ENCODE assay signal across 1 cellular context in the genomic region with DNA sequence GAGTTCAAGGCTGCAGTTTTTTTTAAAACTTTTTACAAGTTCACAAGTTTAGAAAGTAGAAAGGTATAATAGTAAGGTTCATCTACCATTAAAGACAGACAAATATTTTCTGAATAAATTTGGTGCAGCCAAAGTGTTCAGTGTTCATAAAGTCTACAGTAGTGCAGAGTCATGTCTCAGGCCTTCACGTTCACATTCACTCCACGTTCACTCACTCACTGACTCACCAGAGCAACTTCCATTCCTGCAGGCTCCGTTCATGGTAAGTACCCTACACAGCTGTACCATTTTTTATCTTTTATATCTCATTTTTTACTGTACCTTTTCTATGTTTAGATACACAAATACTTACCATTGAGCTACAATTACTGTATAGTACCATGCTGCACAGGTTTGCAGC.
TF ChIP-seq lines count a peak whose summit lies in the region.

No MANE protein-coding gene starts in this region.

TF ChIP-seq in WTC11, 78 proteins besides CTCF, POLR2A, EP300 and RAD21 (continued from another document):
- TF ChIP-seq HMGXB4 (CRISPR knock-in tag; IDR thresholded peaks at IDR 0.05) (no peak), FOXP4 (CRISPR knock-in tag; IDR thresholded peaks at IDR 0.05) (no peak)
